In the genomic region with DNA sequence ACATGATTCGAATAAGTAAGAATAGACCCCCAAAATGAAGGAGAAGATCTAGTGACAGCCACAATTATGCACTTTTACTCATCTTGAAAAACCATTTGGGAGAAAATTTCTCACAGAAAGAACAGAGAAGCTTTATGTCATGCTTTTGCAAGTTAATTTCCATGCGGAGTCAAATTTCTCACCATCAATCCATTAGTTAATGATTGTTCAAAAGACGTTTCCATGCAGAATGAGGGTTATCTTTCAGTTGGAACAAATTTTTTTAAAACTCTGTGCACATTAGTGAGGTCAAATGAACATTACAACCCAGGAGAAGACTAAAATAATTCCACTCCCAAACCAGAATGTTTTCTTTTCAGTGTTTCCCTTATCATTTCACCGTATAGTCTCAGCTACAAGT, we compare ENCODE assay signal across 27 cellular contexts.
DNase-seq lines count a peak whose midpoint lies in the region; ATAC-seq, FAIRE-seq and TF ChIP-seq lines count a peak whose summit lies in the region.
"Had no signal": no experiment of that assay in that cellular context is flagged by ENCODE, and none has a peak within 500 bp of the region (broad histone marks: within the 10 kb centered on the region; RNA-seq: fewer than 3 reads in every experiment).

No MANE protein-coding gene starts in this region.

- peaks cover 18% of the 10 kb centered on the region for H3K9me3 Mint-ChIP-seq in progenitor cell of endocrine pancreas (ENCODE audit: low read depth)
- H3K9me3 Mint-ChIP-seq in activated T-helper 2 cell treated with anti-CD3 and anti-CD28 coated beads, Interferon-gamma antibody, Interleukin-2, Interleukin-4, amounts not matched to agents 10 μg/mL and 5 μg/mL and 100 μg/mL, durations not matched to agents 14 hours and 24 hours and 36 hours, result no peaks in the 10 kb centered on the region
- H3K9me3 Mint-ChIP-seq: IgD-negative memory B cell had no signal

- no peak for TF ChIP-seq EP300 in A549 (IDR thresholded peaks at IDR 0.05)
- TF ChIP-seq EP300 in upper lobe of left lung (IDR thresholded peaks at IDR 0.05), result no peak

- no peak for TF ChIP-seq POLR2A in A549 (IDR thresholded peaks at IDR 0.05; ENCODE audit: low read length)
- TF ChIP-seq POLR2A in upper lobe of left lung (IDR thresholded peaks at IDR 0.05), result no peak

- DNase-seq in A549 (ENCODE audit: low read depth in 1 of 2, low spot score in 1 of 2) (no peak), RCC 7860 (ENCODE audit: low spot score) (no peak), epithelial cell of proximal tubule (ENCODE audit: low read depth) (no peak), progenitor cell of endocrine pancreas (ENCODE audit: low spot score, unreplicated experiment) (no peak), upper lobe of left lung (no peak), KBM-7 (no peak)
- no peak for DNase-seq in effector CD8-positive, alpha-beta T cell (lab: John Stamatoyannopoulos, UW)
- no peak for DNase-seq in activated T-helper 2 cell treated with anti-CD3 and anti-CD28 coated beads, Interferon-gamma antibody, Interleukin-2, Interleukin-4, amounts not matched to agents 10 μg/mL and 5 μg/mL and 100 μg/mL, durations not matched to agents 14 hours and 24 hours and 36 hours (ENCODE audit: low spot score)
- DNase-seq: 8988T; CD4-positive, CD25-positive, alpha-beta regulatory T cell; Karpas-422; NCI-H1092 treated with DMSO at 0.1 percent for 48 hours; NCI-H1436 treated with DMSO at 0.1 percent for 48 hours; NCI-H187 treated with DMSO at 0.1 percent for 48 hours; NCI-H2171 treated with DMSO at 0.1 percent for 48 hours; NCI-H345; NCI-H510A treated with DMSO at 0.1 percent for 48 hours; NCI-H774; PC-9; RPMI8226; SHP77 had no signal

- no peaks in the 10 kb centered on the region for H3K36me3 ChIP-seq in upper lobe of left lung
- H3K36me3 ChIP-seq: BLaER1 had no signal

- peak overlapping the region; percentile 33 for H3K4me3 Mint-ChIP-seq in progenitor cell of endocrine pancreas (ENCODE audit: low read depth)
- H3K4me3 Mint-ChIP-seq in activated T-helper 2 cell treated with anti-CD3 and anti-CD28 coated beads, Interferon-gamma antibody, Interleukin-2, Interleukin-4, amounts not matched to agents 10 μg/mL and 5 μg/mL and 100 μg/mL, durations not matched to agents 14 hours and 24 hours and 36 hours (ENCODE audit: low read depth), result no peak overlapping the region
- H3K4me3 Mint-ChIP-seq: CD4-positive, CD25-positive, alpha-beta regulatory T cell; IgD-negative memory B cell had no signal

- ATAC-seq in A549 (no peak), upper lobe of left lung (ENCODE audit: low FRiP score in 2 of 2) (no peak)

- no peaks in the 10 kb centered on the region for H3K9me3 ChIP-seq in A549
- H3K9me3 ChIP-seq in upper lobe of left lung, result no peaks in the 10 kb centered on the region
- H3K9me3 ChIP-seq: BLaER1 had no signal

- no peaks in the 10 kb centered on the region for H3K27me3 Mint-ChIP-seq in progenitor cell of endocrine pancreas
- H3K27me3 Mint-ChIP-seq in activated T-helper 2 cell treated with anti-CD3 and anti-CD28 coated beads, Interferon-gamma antibody, Interleukin-2, Interleukin-4, amounts not matched to agents 10 μg/mL and 5 μg/mL and 100 μg/mL, durations not matched to agents 14 hours and 24 hours and 36 hours (ENCODE audit: low read depth), result peaks cover 3% of the 10 kb centered on the region
- H3K27me3 Mint-ChIP-seq: CD4-positive, CD25-positive, alpha-beta regulatory T cell had no signal

- H3K4me1 Mint-ChIP-seq in progenitor cell of endocrine pancreas (ENCODE audit: low read depth), result peaks cover 11% of the 10 kb centered on the region
- peaks cover 20% of the 10 kb centered on the region for H3K4me1 Mint-ChIP-seq in activated T-helper 2 cell treated with anti-CD3 and anti-CD28 coated beads, Interferon-gamma antibody, Interleukin-2, Interleukin-4, amounts not matched to agents 10 μg/mL and 5 μg/mL and 100 μg/mL, durations not matched to agents 14 hours and 24 hours and 36 hours (ENCODE audit: low read depth)

- H3K27ac Mint-ChIP-seq in progenitor cell of endocrine pancreas, result peak overlapping the region; percentile 2
- H3K27ac Mint-ChIP-seq in activated T-helper 2 cell treated with anti-CD3 and anti-CD28 coated beads, Interferon-gamma antibody, Interleukin-2, Interleukin-4, amounts not matched to agents 10 μg/mL and 5 μg/mL and 100 μg/mL, durations not matched to agents 14 hours and 24 hours and 36 hours, result no peak overlapping the region
- H3K27ac Mint-ChIP-seq: CD4-positive, CD25-positive, alpha-beta regulatory T cell; IgD-negative memory B cell had no signal

- H3K4me3 ChIP-seq in A549, result no peak overlapping the region
- H3K4me3 ChIP-seq in epithelial cell of proximal tubule (ENCODE audit: low read depth, low read length), result peak overlapping the region; percentile 15
- H3K4me3 ChIP-seq in upper lobe of left lung, result no peak overlapping the region
- H3K4me3 ChIP-seq: BLaER1, PC-9 had no signal

- no peaks in the 10 kb centered on the region for H3K36me3 Mint-ChIP-seq in progenitor cell of endocrine pancreas (ENCODE audit: insufficient read depth)
- no peaks in the 10 kb centered on the region for H3K36me3 Mint-ChIP-seq in activated T-helper 2 cell treated with anti-CD3 and anti-CD28 coated beads, Interferon-gamma antibody, Interleukin-2, Interleukin-4, amounts not matched to agents 10 μg/mL and 5 μg/mL and 100 μg/mL, durations not matched to agents 14 hours and 24 hours and 36 hours (ENCODE audit: low read depth)
- H3K36me3 Mint-ChIP-seq: IgD-negative memory B cell had no signal

- CTCF ChIA-PET in A549 (lab: Yijun Ruan, JAX), result no interaction called here

- 65% methylated on average over 4 of the region's 4 CpGs for WGBS in A549 (ENCODE audit: missing lambda C conversion rate)
- 70 to 83% methylated on average over 4 of the region's 4 CpGs for WGBS in upper lobe of left lung, 2 donors

- H3K27ac ChIP-seq in A549 (no peak overlapping the region), upper lobe of left lung (no peak overlapping the region)
- H3K27ac ChIP-seq: BLaER1, HL-60, PC-9 had no signal

- TF ChIP-seq CTCF in A549 (IDR thresholded peaks at IDR 0.05) (no peak), epithelial cell of proximal tubule (conservative IDR thresholded peaks at IDR 0.05; ENCODE audit: low read depth, low read length) (no peak), progenitor cell of endocrine pancreas (IDR thresholded peaks at IDR 0.05; ENCODE audit: unreplicated experiment) (no peak), upper lobe of left lung (IDR thresholded peaks at IDR 0.05) (no peak)

- POLR2A ChIA-PET in A549 (lab: Yijun Ruan, JAX), result no interaction called here

- in situ Hi-C loops in KBM-7 (cut with MboI; ENCODE audit: low pct_unique_long_range_greater_than_20kb, low sequenced_read_pairs), result loop anchor here (25.0 kb wide), 1 partner anchor 372 kb away; no protein-coding TSS in a partner anchor

- TF ChIP-seq RAD21 in A549 (conservative IDR thresholded peaks at IDR 0.05 in 1 of 2, IDR thresholded peaks at IDR 0.05 in 1 of 2), result no peak

- no peak overlapping the region for H3K4me2 ChIP-seq in A549
- H3K4me2 ChIP-seq: BLaER1, PC-9 had no signal

- FAIRE-seq in A549 (lab: Jason Lieb, UNC) (peak; percentile 13), RCC 7860 (lab: Jason Lieb, UNC) (peak; percentile 7)
- FAIRE-seq: D721Med, GM18507, H54 had no signal

- H3K4me1 ChIP-seq in A549 (no peaks in the 10 kb centered on the region), upper lobe of left lung (no peaks in the 10 kb centered on the region)

- H3K27me3 ChIP-seq in upper lobe of left lung, result no peaks in the 10 kb centered on the region
- H3K27me3 ChIP-seq: BLaER1 had no signal

- intact Hi-C loops in activated T-helper 2 cell treated with anti-CD3 and anti-CD28 coated beads, Interferon-gamma antibody, Interleukin-2, Interleukin-4, amounts not matched to agents 10 μg/mL and 5 μg/mL and 100 μg/mL, durations not matched to agents 14 hours and 24 hours and 36 hours (cut with micrococcal nuclease), result no loop called here

TF ChIP-seq in A549, 52 proteins besides CTCF, POLR2A, EP300 and RAD21:
- TF ChIP-seq MYC (IDR thresholded peaks at IDR 0.05; ENCODE audit: borderline replicate concordance, low read length) (no peak), FOSL2 (IDR thresholded peaks at IDR 0.05) (no peak), FOSL2 (CRISPR knock-in tag; IDR thresholded peaks at IDR 0.05) (no peak), RARB (CRISPR knock-in tag; IDR thresholded peaks at IDR 0.05) (no peak), ELK1 (IDR thresholded peaks at IDR 0.05; ENCODE audit: low read depth, low read length) (no peak), JUN (IDR thresholded peaks at IDR 0.05) (no peak), JUNB (IDR thresholded peaks at IDR 0.05) (no peak), KDM1A (IDR thresholded peaks at IDR 0.05; ENCODE audit: low read depth) (no peak), EHF (CRISPR knock-in tag; IDR thresholded peaks at IDR 0.05) (no peak)
- TF ChIP-seq, protein P1, sequence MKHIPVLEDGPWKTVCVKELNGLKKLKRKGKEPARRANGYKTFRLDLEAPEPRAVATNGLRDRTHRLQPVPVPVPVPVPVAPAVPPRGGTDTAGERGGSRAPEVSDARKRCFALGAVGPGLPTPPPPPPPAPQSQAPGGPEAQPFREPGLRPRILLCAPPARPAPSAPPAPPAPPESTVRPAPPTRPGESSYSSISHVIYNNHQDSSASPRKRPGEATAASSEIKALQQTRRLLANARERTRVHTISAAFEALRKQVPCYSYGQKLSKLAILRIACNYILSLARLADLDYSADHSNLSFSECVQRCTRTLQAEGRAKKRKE (CRISPR knock-in tag; IDR thresholded peaks at IDR 0.05; ENCODE audit: low read depth), result no peak
- TF ChIP-seq, protein P2, sequence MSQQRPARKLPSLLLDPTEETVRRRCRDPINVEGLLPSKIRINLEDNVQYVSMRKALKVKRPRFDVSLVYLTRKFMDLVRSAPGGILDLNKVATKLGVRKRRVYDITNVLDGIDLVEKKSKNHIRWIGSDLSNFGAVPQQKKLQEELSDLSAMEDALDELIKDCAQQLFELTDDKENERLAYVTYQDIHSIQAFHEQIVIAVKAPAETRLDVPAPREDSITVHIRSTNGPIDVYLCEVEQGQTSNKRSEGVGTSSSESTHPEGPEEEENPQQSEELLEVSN (IDR thresholded peaks at IDR 0.05; ENCODE audit: borderline replicate concordance, low read depth), result no peak
- TF ChIP-seq, protein P3, sequence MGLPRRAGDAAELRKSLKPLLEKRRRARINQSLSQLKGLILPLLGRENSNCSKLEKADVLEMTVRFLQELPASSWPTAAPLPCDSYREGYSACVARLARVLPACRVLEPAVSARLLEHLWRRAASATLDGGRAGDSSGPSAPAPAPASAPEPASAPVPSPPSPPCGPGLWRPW (IDR thresholded peaks at IDR 0.05), result no peak
TF ChIP-seq in A549: peak in this region for 0.
